In the genomic region with DNA sequence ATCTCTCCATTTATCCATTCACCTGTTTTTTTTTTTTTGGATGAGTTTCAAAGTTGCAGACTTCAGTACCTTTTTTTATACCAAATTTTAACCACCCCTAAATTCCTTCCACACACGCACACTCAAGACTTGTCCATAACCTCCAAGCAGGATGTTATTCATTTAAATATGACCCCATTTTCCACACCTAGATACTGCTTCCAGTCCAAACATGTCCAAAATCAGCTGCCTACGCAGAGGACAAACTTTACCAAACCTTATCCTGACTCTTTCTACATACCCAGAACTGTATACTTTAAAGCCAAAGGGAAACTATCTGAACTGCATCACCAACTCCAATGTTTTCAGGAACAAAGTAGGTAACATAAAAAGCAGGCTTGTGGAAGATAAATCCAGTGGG, we compare ENCODE assay signal across 27 cellular contexts. TPM values are rescaled to one million over a fixed set of nuclear protein-coding genes. Genes with fewer than 3 reads are reported as not detected.
"Had no signal": no experiment of that assay in that cellular context is flagged by ENCODE, and none has a peak within 500 bp of the region (broad histone marks: within the 10 kb centered on the region; RNA-seq: fewer than 3 reads in every experiment).

No MANE protein-coding gene starts in this region.

- ATAC-seq: left lobe of liver, lower lobe of right lung, T-helper 17 cell had no signal

- FAIRE-seq: colon had no signal

- H3K27ac Mint-ChIP-seq: activated T-helper 1 cell treated with anti-CD3 and anti-CD28 coated beads, Interleukin-12 subunit alpha, Interleukin-12 subunit beta, Interleukin-2, Interleukin-4 antibody, amounts not matched to agents 30 ng/mL and 10 ng/mL and 1 ng/mL, durations not matched to agents 14 hours and 24 hours and 36 hours; naive B cell; neural progenitor cell; stimulated activated naive CD8-positive, alpha-beta T cell treated with anti-CD3 and anti-CD28 coated beads, Interleukin-15, Interleukin-2, amounts not matched to agents 100 ng/mL and 50 ng/mL, for 24 hours; T-helper 17 cell had no signal

- H3K9me3 Mint-ChIP-seq: activated naive CD4-positive, alpha-beta T cell treated with anti-CD3 and anti-CD28 coated beads, Interleukin-2, amount 50 U/mL, for 24 hours; central memory CD8-positive, alpha-beta T cell; neural progenitor cell had no signal

- H3K4me3 Mint-ChIP-seq: activated naive CD4-positive, alpha-beta T cell treated with anti-CD3 and anti-CD28 coated beads, Interleukin-2, amount 50 U/mL, for 24 hours; activated T-helper 1 cell treated with anti-CD3 and anti-CD28 coated beads, Interleukin-12 subunit alpha, Interleukin-12 subunit beta, Interleukin-2, Interleukin-4 antibody, amounts not matched to agents 30 ng/mL and 10 ng/mL and 1 ng/mL, durations not matched to agents 14 hours and 24 hours and 36 hours; central memory CD8-positive, alpha-beta T cell; naive B cell; neural progenitor cell; T-helper 17 cell had no signal

- DNase-seq: activated CD4-positive, alpha-beta T cell treated with anti-CD3 and anti-CD28 coated beads for 4 hours; activated CD4-positive, alpha-beta T cell treated with anti-CD3 and anti-CD28 coated beads, Interleukin-2, amount 50 U/mL, for 48 hours; activated CD4-positive, CD25-positive, alpha-beta regulatory T cell; activated gamma-delta T cell; aorta; brain microvascular endothelial cell; dorsolateral prefrontal cortex; foreskin fibroblast; lower lobe of right lung; naive B cell; ovary; stimulated activated CD4-positive, alpha-beta T cell treated with anti-CD3 and anti-CD28 coated beads, Interleukin-4, amount 100 ng/mL, for 4 hours; substantia nigra; SW 1271; T-helper 17 cell; tibial artery had no signal

- H3K27ac ChIP-seq: brain microvascular endothelial cell, dorsolateral prefrontal cortex, lower lobe of right lung, neural progenitor cell, ovary, prostate gland, tibial artery had no signal

- H3K4me1 ChIP-seq: lower lobe of right lung, neural progenitor cell, prostate gland, tibial artery had no signal

- H3K9me3 ChIP-seq: lower lobe of right lung, ovary, prostate gland, tibial artery had no signal

- H3K9ac ChIP-seq: neural progenitor cell had no signal

- H3K4me3 ChIP-seq: dorsolateral prefrontal cortex, lower lobe of right lung, neural progenitor cell, ovary, prostate gland, tibial artery had no signal

- H3K36me3 Mint-ChIP-seq: activated naive CD4-positive, alpha-beta T cell treated with anti-CD3 and anti-CD28 coated beads, Interleukin-2, amount 50 U/mL, for 24 hours; neural progenitor cell had no signal

- H2AFZ ChIP-seq: neural progenitor cell had no signal

- H3K36me3 ChIP-seq: brain microvascular endothelial cell, lower lobe of right lung, neural progenitor cell, ovary, prostate gland, tibial artery had no signal

- H3K4me2 ChIP-seq: neural progenitor cell had no signal

- H3K4me1 Mint-ChIP-seq: naive B cell, neural progenitor cell had no signal

- H3K27me3 ChIP-seq: brain microvascular endothelial cell, neural progenitor cell, ovary, tibial artery had no signal

RNA-seq across cellular contexts. Expression of a gene that starts 36.0 kb away (rescaled TPM):
- total RNA-seq: fibroblast of lung, glomerular endothelial cell, kidney epithelial cell had no signal
- polyA plus RNA-seq: fibroblast of lung had no signal
